In the genomic region with DNA sequence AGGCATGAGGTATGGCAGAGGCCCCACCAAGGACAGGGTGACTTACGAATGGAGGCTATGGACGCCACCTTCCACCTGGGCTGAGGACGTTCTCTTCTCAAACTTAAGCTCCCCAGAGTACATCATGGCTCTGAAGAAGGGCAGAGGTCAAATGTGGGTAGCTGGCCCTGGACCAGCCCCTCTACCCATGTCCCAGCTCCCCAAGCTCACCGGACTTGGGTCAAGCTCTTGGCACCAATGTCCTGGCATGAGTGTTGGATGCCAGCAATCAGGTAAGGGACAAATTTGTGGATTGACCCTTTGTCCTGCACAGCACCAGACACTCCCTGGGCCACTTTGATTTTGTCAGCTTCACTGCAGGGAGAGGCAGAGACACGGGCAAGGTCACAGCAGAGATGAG, we compare ENCODE assay signal across 16 cellular contexts. TPM values are rescaled to one million over a fixed set of nuclear protein-coding genes. Genes with fewer than 3 reads are reported as not detected.
DNase-seq lines count a peak whose midpoint lies in the region; ATAC-seq and TF ChIP-seq lines count a peak whose summit lies in the region.
"Had no signal": no experiment of that assay in that cellular context is flagged by ENCODE, and none has a peak within 500 bp of the region (broad histone marks: within the 10 kb centered on the region; RNA-seq: fewer than 3 reads in every experiment).

No MANE protein-coding gene starts in this region.

- intact Hi-C loops in natural killer cell (cut with micrococcal nuclease) = loop anchor here (5.0 kb wide), 1 partner anchor 37 kb away; no protein-coding TSS in a partner anchor

- no peak for TF ChIP-seq CTCF in SU-DHL-6 (IDR thresholded peaks at IDR 0.05; ENCODE audit: insufficient read depth, low read length, poor library complexity, severe bottlenecking)
- TF ChIP-seq CTCF in natural killer cell (IDR thresholded peaks at IDR 0.05) = no peak

- H3K27ac ChIP-seq in SU-DHL-6 (ENCODE audit: low read depth, low read length) = peak overlapping the region; percentile 61; the same call in 1 of the 2 replicates
- H3K27ac ChIP-seq: colonic mucosa, esophagus squamous epithelium, pancreas, SK-N-MC had no signal

- H3K9ac ChIP-seq in SU-DHL-6 (ENCODE audit: low read length) = no peak overlapping the region

- H3K9me3 Mint-ChIP-seq in T-helper 2 cell treated with Interferon-gamma antibody and Interleukin-4, amounts not matched to agents 5 μg/mL and 100 μg/mL, for 36 hours = no peaks in the 10 kb centered on the region
- H3K9me3 Mint-ChIP-seq in natural killer cell = no peaks in the 10 kb centered on the region

- no peak overlapping the region for H3K4me3 ChIP-seq in SU-DHL-6 (ENCODE audit: insufficient read depth, low read length, poor library complexity, severe bottlenecking)
- H3K4me3 ChIP-seq: colonic mucosa, esophagus squamous epithelium, mucosa of descending colon, pancreas, SK-N-MC had no signal

- 0 out of 2 replicates have a peak, but pooled peaks cover 11% of the 10 kb centered on the region for H3K36me3 ChIP-seq in SU-DHL-6 (ENCODE audit: low read length)

- no peaks in the 10 kb centered on the region for H3K27me3 ChIP-seq in SU-DHL-6 (ENCODE audit: low read length)
- H3K27me3 ChIP-seq: colonic mucosa, esophagus squamous epithelium, pancreas had no signal

- H3K9me2 ChIP-seq in SU-DHL-6 (replicated peaks; ENCODE audit: insufficient read depth, low read length) = no peaks in the 10 kb centered on the region

- no peaks in the 10 kb centered on the region for H3K9me3 ChIP-seq in SU-DHL-6 (ENCODE audit: insufficient read depth, low read length)
- H3K9me3 ChIP-seq: colonic mucosa, esophagus squamous epithelium, mucosa of descending colon, pancreas had no signal

- H3K4me3 Mint-ChIP-seq in T-helper 2 cell treated with Interferon-gamma antibody and Interleukin-4, amounts not matched to agents 5 μg/mL and 100 μg/mL, for 36 hours = no peak overlapping the region
- H3K4me3 Mint-ChIP-seq in natural killer cell = peak overlapping the region; percentile 13

- peaks cover 43% of the 10 kb centered on the region for H3K4me1 Mint-ChIP-seq in T-helper 2 cell treated with Interferon-gamma antibody and Interleukin-4, amounts not matched to agents 5 μg/mL and 100 μg/mL, for 36 hours (ENCODE audit: low read depth)
- peaks cover 34 to 55% of the 10 kb centered on the region in 2 donors for H3K4me1 Mint-ChIP-seq in natural killer cell

- no peak for DNase-seq in T-helper 2 cell treated with Interferon-gamma antibody and Interleukin-4, amounts not matched to agents 5 μg/mL and 100 μg/mL, for 36 hours (ENCODE audit: low spot score)
- DNase-seq in T-helper 2 cell (no peak), natural killer cell (no peak), NCI-H774 (lab: John Stamatoyannopoulos, UW) (no peak)
- DNase-seq: 8988T, amniotic stem cell, colonic mucosa, esophagus squamous epithelium, GF-D8, KG1, NCI-H1436 treated with DMSO at 0.1 percent for 48 hours, pancreas had no signal

- no peak overlapping the region for H3K4me2 ChIP-seq in SU-DHL-6 (ENCODE audit: low read depth, low read length, poor library complexity, severe bottlenecking)

- peaks cover 70% of the 10 kb centered on the region for H3K36me3 Mint-ChIP-seq in T-helper 2 cell treated with Interferon-gamma antibody and Interleukin-4, amounts not matched to agents 5 μg/mL and 100 μg/mL, for 36 hours (ENCODE audit: low read depth)
- no peaks in the 10 kb centered on the region for H3K36me3 Mint-ChIP-seq in natural killer cell

- H3F3A ChIP-seq in SU-DHL-6 (ENCODE audit: insufficient read depth) = peaks cover 18% of the 10 kb centered on the region

- ATAC-seq in natural killer cell (no peak), HG02938 (IDR thresholded peaks at IDR 0.05; ENCODE audit: unreplicated experiment) (no peak)
- ATAC-seq: mucosa of descending colon, pancreas had no signal

- H3K27ac Mint-ChIP-seq in T-helper 2 cell treated with Interferon-gamma antibody and Interleukin-4, amounts not matched to agents 5 μg/mL and 100 μg/mL, for 36 hours = peak overlapping the region; percentile 55
- H3K27ac Mint-ChIP-seq in natural killer cell = peak overlapping the region in 1 of 2 donors; percentile 95

- no peaks in the 10 kb centered on the region for H3K27me3 Mint-ChIP-seq in T-helper 2 cell treated with Interferon-gamma antibody and Interleukin-4, amounts not matched to agents 5 μg/mL and 100 μg/mL, for 36 hours (ENCODE audit: low read depth)
- no peaks in the 10 kb centered on the region for H3K27me3 Mint-ChIP-seq in natural killer cell (ENCODE audit: low read depth in 2 of 2)

- peaks cover 39% of the 10 kb centered on the region for H3K79me2 ChIP-seq in SU-DHL-6 (ENCODE audit: insufficient read depth, low read length)

- H4K20me1 ChIP-seq in SU-DHL-6 (ENCODE audit: low read depth, low read length) = no peaks in the 10 kb centered on the region

- H2AFZ ChIP-seq in SU-DHL-6 (ENCODE audit: low read depth, low read length, severe bottlenecking) = no peak overlapping the region

RNA-seq across cellular contexts. Expression of gene NDUFAF3, which starts 2.5 kb away (rescaled TPM):
- total RNA-seq in natural killer cell = 10 to 100 TPM; 51.0 to 72.9 (median 66.1) TPM

RNA-seq across cellular contexts. Expression of gene IMPDH2, which starts 4.7 kb away (rescaled TPM):
- total RNA-seq in natural killer cell = 10 to 100 TPM; 45.6 to 85.7 (median 50.0) TPM

RNA-seq across cellular contexts. Expression of gene DALRD3, which starts 6.1 kb away (rescaled TPM):
- 10 to 100 TPM; 16.8 to 20.1 (median 18.0) TPM for total RNA-seq in natural killer cell

RNA-seq across cellular contexts. Expression of gene WDR6, which starts 17.3 kb away (rescaled TPM):
- total RNA-seq in natural killer cell = 100 to 1,000 TPM; 113 to 167 (median 129) TPM

RNA-seq across cellular contexts. Expression of gene P4HTM, which starts 34.4 kb away (rescaled TPM):
- 10 to 100 TPM; 28.8 to 31.3 (median 30.6) TPM for total RNA-seq in natural killer cell
